In genomic region chr20:25394276-25394675, GRCh38 we compare ENCODE assay signal across 23 cellular contexts.
"Had no signal": no experiment of that assay in that cellular context is flagged by ENCODE, and none has a peak within 500 bp of the region (broad histone marks: within the 10 kb centered on the region; RNA-seq: fewer than 3 reads in every experiment).

No MANE protein-coding gene starts in this region.

- H3K4me3 ChIP-seq: colonic mucosa, esophagus muscularis mucosa, gastroesophageal sphincter, heart right ventricle, transverse colon, vagina had no signal

- H3K36me3 Mint-ChIP-seq: immature natural killer cell had no signal

- H3K4me3 Mint-ChIP-seq: activated naive CD4-positive, alpha-beta T cell treated with anti-CD3 and anti-CD28 coated beads, Interleukin-2, amount 10 ng/mL, durations not matched to agents 7 days and 5 days; activated naive CD8-positive, alpha-beta T cell treated with anti-CD3 and anti-CD28 coated beads, Interleukin-2, amount 50 U/mL, for 24 hours had no signal

- H3K9me3 ChIP-seq: colonic mucosa, esophagus muscularis mucosa, gastroesophageal sphincter, heart right ventricle, transverse colon, vagina had no signal

- H3K36me3 ChIP-seq: brain microvascular endothelial cell, colonic mucosa, esophagus muscularis mucosa, gastroesophageal sphincter, heart right ventricle, transverse colon, vagina had no signal

- H3K27ac Mint-ChIP-seq: activated naive CD4-positive, alpha-beta T cell treated with anti-CD3 and anti-CD28 coated beads, Interleukin-2, amount 10 ng/mL, durations not matched to agents 7 days and 5 days; activated naive CD8-positive, alpha-beta T cell treated with anti-CD3 and anti-CD28 coated beads, Interleukin-2, amount 50 U/mL, for 24 hours had no signal

- DNase-seq: activated CD8-positive, alpha-beta memory T cell treated with anti-CD3 and anti-CD28 coated beads for 24 hours; activated CD8-positive, alpha-beta memory T cell treated with anti-CD3 and anti-CD28 coated beads, Interleukin-2, amount 50 U/mL, for 48 hours; activated effector memory CD4-positive, alpha-beta T cell treated with Interleukin-2 at 50 U/mL for 16 hours; activated naive CD4-positive, alpha-beta T cell treated with anti-CD3 and anti-CD28 coated beads, Interleukin-2, amount 10 ng/mL, durations not matched to agents 7 days and 5 days; activated naive CD8-positive, alpha-beta T cell treated with anti-CD3 and anti-CD28 coated beads, Interleukin-2, amount 50 U/mL, for 24 hours; activated T-cell treated with anti-CD3 and anti-CD28 coated beads, Interleukin-2, amount 50 U/mL, for 48 hours; brain microvascular endothelial cell; central memory CD4-positive, alpha-beta T cell; colonic mucosa; heart right ventricle; immature natural killer cell; mesenchymal stem cell; retina; stimulated activated CD4-positive, alpha-beta T cell treated with anti-CD3 and anti-CD28 coated beads, Interleukin-12 subunit alpha, Interleukin-12 subunit beta, amount 100 ng/mL, for 4 hours; stimulated activated CD4-positive, alpha-beta T cell treated with anti-CD3 and anti-CD28 coated beads, Interleukin-1b, Interleukin-23, amount 100 ng/mL, for 48 hours; stimulated activated CD8-positive, alpha-beta memory T cell treated with anti-CD3 and anti-CD28 coated beads, Interleukin-4, amount 100 ng/mL, for 48 hours; stimulated activated naive CD4-positive, alpha-beta T cell; transverse colon had no signal

- ATAC-seq: activated CD4-positive, CD25-positive, alpha-beta regulatory T cell treated with anti-CD3 and anti-CD28 coated beads, Interleukin-2, amount 50 U/mL, for 24 hours; activated naive CD8-positive, alpha-beta T cell treated with anti-CD3 and anti-CD28 coated beads, Interleukin-2, amount 50 U/mL, for 24 hours; gastroesophageal sphincter; heart right ventricle; naive thymus-derived CD4-positive, alpha-beta T cell had no signal

- H3K27me3 Mint-ChIP-seq: activated naive CD8-positive, alpha-beta T cell treated with anti-CD3 and anti-CD28 coated beads, Interleukin-2, amount 50 U/mL, for 24 hours had no signal

- H3K27ac ChIP-seq: brain microvascular endothelial cell, colonic mucosa, esophagus muscularis mucosa, gastroesophageal sphincter, heart right ventricle, transverse colon, vagina had no signal

- H3K27me3 ChIP-seq: brain microvascular endothelial cell, colonic mucosa, esophagus muscularis mucosa, gastroesophageal sphincter, heart right ventricle, transverse colon, vagina had no signal

- H3K9me3 Mint-ChIP-seq: activated naive CD4-positive, alpha-beta T cell treated with anti-CD3 and anti-CD28 coated beads, Interleukin-2, amount 10 ng/mL, durations not matched to agents 7 days and 5 days; activated naive CD8-positive, alpha-beta T cell treated with anti-CD3 and anti-CD28 coated beads, Interleukin-2, amount 50 U/mL, for 24 hours; immature natural killer cell; naive thymus-derived CD4-positive, alpha-beta T cell had no signal

- H3K4me1 ChIP-seq: colonic mucosa had no signal
